ENCODE assay signal across 1 cellular context in the genomic region with DNA sequence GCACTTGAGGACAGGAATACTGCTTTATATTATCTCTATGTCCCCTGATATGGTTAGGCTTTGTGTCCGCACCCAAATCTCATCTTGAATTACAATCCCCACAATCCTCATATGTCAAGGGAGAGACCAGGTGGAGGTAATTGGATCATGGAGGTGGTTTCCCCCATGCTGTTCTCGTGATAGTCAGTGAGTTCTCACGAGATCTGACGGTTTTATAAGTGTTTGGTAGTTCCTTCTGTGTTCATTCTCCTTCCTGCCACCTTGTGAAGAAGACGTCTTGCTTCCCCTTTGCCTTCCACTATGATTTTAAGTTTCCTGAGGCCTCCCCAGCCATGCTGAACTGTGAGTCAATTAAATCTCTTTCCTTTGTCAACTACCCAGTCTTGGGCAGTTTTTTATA.
TF ChIP-seq lines count a peak whose summit lies in the region.

No MANE protein-coding gene starts in this region.

TF ChIP-seq in K562, 482 proteins besides CTCF, POLR2A, EP300 and RAD21:
- TF ChIP-seq CHD2 (IDR thresholded peaks at IDR 0.05; ENCODE audit: low read depth, low read length) (peak; percentile 85), RBM25 (IDR thresholded peaks at IDR 0.05; ENCODE audit: low read depth, low read length, severe bottlenecking) (peak; percentile 35)
